ENCODE assay signal across 1 cellular context in the genomic region with DNA sequence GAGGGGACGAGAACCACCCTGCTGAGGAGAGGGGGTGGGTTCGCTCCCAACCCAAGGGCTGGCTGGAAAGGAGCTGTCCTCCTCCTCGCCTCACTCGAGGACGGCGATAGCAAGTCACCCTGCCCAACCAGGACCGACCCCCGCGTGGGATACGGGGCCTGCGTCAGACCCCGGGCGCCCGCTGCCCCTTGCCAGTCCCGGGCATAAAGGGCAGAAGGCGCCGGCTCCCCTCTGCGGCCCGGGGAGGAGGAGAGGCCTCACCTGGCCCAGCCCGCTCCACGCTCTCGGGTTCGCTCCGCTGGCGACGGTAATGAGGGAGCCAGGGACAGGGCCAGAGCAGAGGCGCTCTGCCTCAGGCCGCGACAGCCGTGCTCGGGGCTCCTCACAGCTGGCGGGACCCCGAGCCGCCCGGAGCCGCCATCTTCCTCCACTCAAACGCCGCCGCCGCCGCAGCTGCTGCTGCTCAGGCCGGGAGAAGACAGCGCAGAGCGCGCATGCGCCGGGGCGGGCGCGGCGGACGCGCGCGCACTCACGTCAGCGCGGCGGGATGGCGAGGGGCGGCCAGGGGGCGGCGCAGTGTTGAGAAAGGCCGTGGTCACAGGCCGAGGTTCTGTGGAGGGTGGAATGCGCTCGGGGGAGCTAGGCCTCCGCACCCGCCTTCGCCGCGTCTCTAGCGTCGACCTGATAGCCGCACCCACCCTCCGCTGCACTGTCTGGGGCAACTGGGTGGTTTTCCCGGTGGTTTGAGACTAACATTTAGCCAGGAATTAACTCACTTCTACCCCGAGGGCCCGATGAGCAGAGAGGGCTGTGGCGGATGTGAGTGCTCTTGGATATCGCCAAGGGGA.
TF ChIP-seq lines count a peak whose summit lies in the region.

TSS of gene FBXO42 (minus strand) at position 487 of the 848 bp plus-strand sequence. CDS start 37,062 bp downstream, outside the sequence.

TF ChIP-seq in K562, 482 proteins besides CTCF, POLR2A, EP300 and RAD21 (continued from another document and continues in another):
- TF ChIP-seq, protein P1, sequence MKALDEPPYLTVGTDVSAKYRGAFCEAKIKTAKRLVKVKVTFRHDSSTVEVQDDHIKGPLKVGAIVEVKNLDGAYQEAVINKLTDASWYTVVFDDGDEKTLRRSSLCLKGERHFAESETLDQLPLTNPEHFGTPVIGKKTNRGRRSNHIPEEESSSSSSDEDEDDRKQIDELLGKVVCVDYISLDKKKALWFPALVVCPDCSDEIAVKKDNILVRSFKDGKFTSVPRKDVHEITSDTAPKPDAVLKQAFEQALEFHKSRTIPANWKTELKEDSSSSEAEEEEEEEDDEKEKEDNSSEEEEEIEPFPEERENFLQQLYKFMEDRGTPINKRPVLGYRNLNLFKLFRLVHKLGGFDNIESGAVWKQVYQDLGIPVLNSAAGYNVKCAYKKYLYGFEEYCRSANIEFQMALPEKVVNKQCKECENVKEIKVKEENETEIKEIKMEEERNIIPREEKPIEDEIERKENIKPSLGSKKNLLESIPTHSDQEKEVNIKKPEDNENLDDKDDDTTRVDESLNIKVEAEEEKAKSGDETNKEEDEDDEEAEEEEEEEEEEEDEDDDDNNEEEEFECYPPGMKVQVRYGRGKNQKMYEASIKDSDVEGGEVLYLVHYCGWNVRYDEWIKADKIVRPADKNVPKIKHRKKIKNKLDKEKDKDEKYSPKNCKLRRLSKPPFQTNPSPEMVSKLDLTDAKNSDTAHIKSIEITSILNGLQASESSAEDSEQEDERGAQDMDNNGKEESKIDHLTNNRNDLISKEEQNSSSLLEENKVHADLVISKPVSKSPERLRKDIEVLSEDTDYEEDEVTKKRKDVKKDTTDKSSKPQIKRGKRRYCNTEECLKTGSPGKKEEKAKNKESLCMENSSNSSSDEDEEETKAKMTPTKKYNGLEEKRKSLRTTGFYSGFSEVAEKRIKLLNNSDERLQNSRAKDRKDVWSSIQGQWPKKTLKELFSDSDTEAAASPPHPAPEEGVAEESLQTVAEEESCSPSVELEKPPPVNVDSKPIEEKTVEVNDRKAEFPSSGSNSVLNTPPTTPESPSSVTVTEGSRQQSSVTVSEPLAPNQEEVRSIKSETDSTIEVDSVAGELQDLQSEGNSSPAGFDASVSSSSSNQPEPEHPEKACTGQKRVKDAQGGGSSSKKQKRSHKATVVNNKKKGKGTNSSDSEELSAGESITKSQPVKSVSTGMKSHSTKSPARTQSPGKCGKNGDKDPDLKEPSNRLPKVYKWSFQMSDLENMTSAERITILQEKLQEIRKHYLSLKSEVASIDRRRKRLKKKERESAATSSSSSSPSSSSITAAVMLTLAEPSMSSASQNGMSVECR (CRISPR knock-in tag; IDR thresholded peaks at IDR 0.05) = peak; percentile 94
- TF ChIP-seq RAD51 (IDR thresholded peaks at IDR 0.05; ENCODE audit: borderline replicate concordance, low read depth) (no peak), KHSRP (IDR thresholded peaks at IDR 0.05) (no peak), SAP30 (IDR thresholded peaks at IDR 0.05; ENCODE audit: borderline replicate concordance, insufficient read depth, low read depth, low read length, poor library complexity, severe bottlenecking) (peak; percentile 77), SMARCA4 (IDR thresholded peaks at IDR 0.05) (no peak), JUN (IDR thresholded peaks at IDR 0.05; ENCODE audit: borderline replicate concordance, low read depth, low read length) (peak; percentile 61; the same call in 1 of the 2 replicates), JUN (CRISPR knock-in tag; IDR thresholded peaks at IDR 0.05; ENCODE audit: borderline replicate concordance) (peak; percentile 93), NFATC3 (IDR thresholded peaks at IDR 0.05) (no peak), SUPT5H (IDR thresholded peaks at IDR 0.05) (peak; percentile 89), MCM7 (IDR thresholded peaks at IDR 0.05) (no peak), SP1 (CRISPR knock-in tag; IDR thresholded peaks at IDR 0.05) (peak; percentile 60; the same call in 1 of the 2 replicates), YY1 (IDR thresholded peaks at IDR 0.05; ENCODE audit: borderline replicate concordance in 1 of 3, control insufficient read depth in 1 of 3, extremely low read depth in 1 of 3, insufficient read depth in 3 of 3, insufficient read length in 1 of 3, insufficient replicate concordance in 2 of 3, low read depth in 1 of 3, low read length in 2 of 3) (peak; percentile 73 to 95 (median 90)), SREBF2 (CRISPR knock-in tag; IDR thresholded peaks at IDR 0.05) (0 out of 2 replicates have a peak, but pooled peaks have one; percentile 60), OTX1 (CRISPR knock-in tag; IDR thresholded peaks at IDR 0.05) (0 out of 2 replicates have a peak, but pooled peaks have one; percentile 43), CREM (IDR thresholded peaks at IDR 0.05; ENCODE audit: low read depth) (peak; percentile 96), U2AF2 (optimal IDR thresholded peaks at IDR 0.05; ENCODE audit: low read depth, low read length) (no peak), PHB (CRISPR knock-in tag; IDR thresholded peaks at IDR 0.05) (peak; percentile 84; the same call in 1 of the 2 replicates), NFIC (IDR thresholded peaks at IDR 0.05) (peak; percentile 21; the same call in 1 of the 2 replicates), ZNF695 (CRISPR knock-in tag; IDR thresholded peaks at IDR 0.05) (no peak), ZNF408 (CRISPR knock-in tag; IDR thresholded peaks at IDR 0.05; ENCODE audit: low read depth) (no peak), RBM14 (IDR thresholded peaks at IDR 0.05; ENCODE audit: borderline replicate concordance, insufficient read depth, low read depth, low read length) (0 out of 2 replicates have a peak, but pooled peaks have one; percentile 78), ZNF311 (CRISPR knock-in tag; IDR thresholded peaks at IDR 0.05) (no peak), ETS1 (conservative IDR thresholded peaks at IDR 0.05; ENCODE audit: control insufficient read depth, low read depth, low read length) (0 out of 2 replicates have a peak, but pooled peaks have one; percentile 52), CTBP1 (IDR thresholded peaks at IDR 0.05; ENCODE audit: borderline replicate concordance) (peak; percentile 95), HNRNPK (IDR thresholded peaks at IDR 0.05; ENCODE audit: low read depth, low read length, poor library complexity, severe bottlenecking) (no peak), ASH1L (IDR thresholded peaks at IDR 0.05; ENCODE audit: borderline replicate concordance, low read depth, partially characterized antibody) (no peak), ARNT (IDR thresholded peaks at IDR 0.05) (no peak), ZFP30 (CRISPR knock-in tag; IDR thresholded peaks at IDR 0.05; ENCODE audit: borderline replicate concordance) (no peak), SETDB1 (IDR thresholded peaks at IDR 0.05; ENCODE audit: low read length) (no peak), IFI16 (CRISPR knock-in tag; IDR thresholded peaks at IDR 0.05) (no peak), RFX1 (IDR thresholded peaks at IDR 0.05) (no peak), NRF1 (conservative IDR thresholded peaks at IDR 0.05 in 1 of 2, IDR thresholded peaks at IDR 0.05 in 1 of 2) (peak; percentile 97), ZNF436 (CRISPR knock-in tag; IDR thresholded peaks at IDR 0.05) (no peak)
- TF ChIP-seq, protein P2, sequence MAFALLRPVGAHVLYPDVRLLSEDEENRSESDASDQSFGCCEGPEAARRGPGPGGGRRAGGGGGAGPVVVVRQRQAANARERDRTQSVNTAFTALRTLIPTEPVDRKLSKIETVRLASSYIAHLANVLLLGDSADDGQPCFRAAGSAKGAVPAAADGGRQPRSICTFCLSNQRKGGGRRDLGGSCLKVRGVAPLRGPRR (CRISPR knock-in tag; IDR thresholded peaks at IDR 0.05) = 0 out of 2 replicates have a peak, but pooled peaks have one; percentile 59
- TF ChIP-seq, protein P3, sequence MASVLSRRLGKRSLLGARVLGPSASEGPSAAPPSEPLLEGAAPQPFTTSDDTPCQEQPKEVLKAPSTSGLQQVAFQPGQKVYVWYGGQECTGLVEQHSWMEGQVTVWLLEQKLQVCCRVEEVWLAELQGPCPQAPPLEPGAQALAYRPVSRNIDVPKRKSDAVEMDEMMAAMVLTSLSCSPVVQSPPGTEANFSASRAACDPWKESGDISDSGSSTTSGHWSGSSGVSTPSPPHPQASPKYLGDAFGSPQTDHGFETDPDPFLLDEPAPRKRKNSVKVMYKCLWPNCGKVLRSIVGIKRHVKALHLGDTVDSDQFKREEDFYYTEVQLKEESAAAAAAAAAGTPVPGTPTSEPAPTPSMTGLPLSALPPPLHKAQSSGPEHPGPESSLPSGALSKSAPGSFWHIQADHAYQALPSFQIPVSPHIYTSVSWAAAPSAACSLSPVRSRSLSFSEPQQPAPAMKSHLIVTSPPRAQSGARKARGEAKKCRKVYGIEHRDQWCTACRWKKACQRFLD (CRISPR knock-in tag; IDR thresholded peaks at IDR 0.05) = peak; percentile 77
- TF ChIP-seq, protein P4, sequence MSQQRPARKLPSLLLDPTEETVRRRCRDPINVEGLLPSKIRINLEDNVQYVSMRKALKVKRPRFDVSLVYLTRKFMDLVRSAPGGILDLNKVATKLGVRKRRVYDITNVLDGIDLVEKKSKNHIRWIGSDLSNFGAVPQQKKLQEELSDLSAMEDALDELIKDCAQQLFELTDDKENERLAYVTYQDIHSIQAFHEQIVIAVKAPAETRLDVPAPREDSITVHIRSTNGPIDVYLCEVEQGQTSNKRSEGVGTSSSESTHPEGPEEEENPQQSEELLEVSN (IDR thresholded peaks at IDR 0.05; ENCODE audit: borderline replicate concordance in 1 of 2, extremely low read depth in 1 of 2, insufficient read depth in 1 of 2, insufficient read length in 1 of 2, low read depth in 1 of 2, low read length in 1 of 2, poor library complexity in 1 of 2, severe bottlenecking in 1 of 2) = peak; percentile 92 to 95
- TF ChIP-seq, protein P5, sequence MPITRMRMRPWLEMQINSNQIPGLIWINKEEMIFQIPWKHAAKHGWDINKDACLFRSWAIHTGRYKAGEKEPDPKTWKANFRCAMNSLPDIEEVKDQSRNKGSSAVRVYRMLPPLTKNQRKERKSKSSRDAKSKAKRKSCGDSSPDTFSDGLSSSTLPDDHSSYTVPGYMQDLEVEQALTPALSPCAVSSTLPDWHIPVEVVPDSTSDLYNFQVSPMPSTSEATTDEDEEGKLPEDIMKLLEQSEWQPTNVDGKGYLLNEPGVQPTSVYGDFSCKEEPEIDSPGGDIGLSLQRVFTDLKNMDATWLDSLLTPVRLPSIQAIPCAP (CRISPR knock-in tag; IDR thresholded peaks at IDR 0.05; ENCODE audit: borderline replicate concordance) = no peak
- TF ChIP-seq, protein P6, sequence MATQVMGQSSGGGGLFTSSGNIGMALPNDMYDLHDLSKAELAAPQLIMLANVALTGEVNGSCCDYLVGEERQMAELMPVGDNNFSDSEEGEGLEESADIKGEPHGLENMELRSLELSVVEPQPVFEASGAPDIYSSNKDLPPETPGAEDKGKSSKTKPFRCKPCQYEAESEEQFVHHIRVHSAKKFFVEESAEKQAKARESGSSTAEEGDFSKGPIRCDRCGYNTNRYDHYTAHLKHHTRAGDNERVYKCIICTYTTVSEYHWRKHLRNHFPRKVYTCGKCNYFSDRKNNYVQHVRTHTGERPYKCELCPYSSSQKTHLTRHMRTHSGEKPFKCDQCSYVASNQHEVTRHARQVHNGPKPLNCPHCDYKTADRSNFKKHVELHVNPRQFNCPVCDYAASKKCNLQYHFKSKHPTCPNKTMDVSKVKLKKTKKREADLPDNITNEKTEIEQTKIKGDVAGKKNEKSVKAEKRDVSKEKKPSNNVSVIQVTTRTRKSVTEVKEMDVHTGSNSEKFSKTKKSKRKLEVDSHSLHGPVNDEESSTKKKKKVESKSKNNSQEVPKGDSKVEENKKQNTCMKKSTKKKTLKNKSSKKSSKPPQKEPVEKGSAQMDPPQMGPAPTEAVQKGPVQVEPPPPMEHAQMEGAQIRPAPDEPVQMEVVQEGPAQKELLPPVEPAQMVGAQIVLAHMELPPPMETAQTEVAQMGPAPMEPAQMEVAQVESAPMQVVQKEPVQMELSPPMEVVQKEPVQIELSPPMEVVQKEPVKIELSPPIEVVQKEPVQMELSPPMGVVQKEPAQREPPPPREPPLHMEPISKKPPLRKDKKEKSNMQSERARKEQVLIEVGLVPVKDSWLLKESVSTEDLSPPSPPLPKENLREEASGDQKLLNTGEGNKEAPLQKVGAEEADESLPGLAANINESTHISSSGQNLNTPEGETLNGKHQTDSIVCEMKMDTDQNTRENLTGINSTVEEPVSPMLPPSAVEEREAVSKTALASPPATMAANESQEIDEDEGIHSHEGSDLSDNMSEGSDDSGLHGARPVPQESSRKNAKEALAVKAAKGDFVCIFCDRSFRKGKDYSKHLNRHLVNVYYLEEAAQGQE (CRISPR knock-in tag; IDR thresholded peaks at IDR 0.05; ENCODE audit: low read depth) = peak; percentile 70; the same call in 1 of the 2 replicates
